ENCODE assay signal across 35 cellular contexts in genomic region chr16:7492122-7492521, GRCh38.
"Had no signal": no experiment of that assay in that cellular context is flagged by ENCODE, and none has a peak within 500 bp of the region (broad histone marks: within the 10 kb centered on the region; RNA-seq: fewer than 3 reads in every experiment).

No MANE protein-coding gene starts in this region.

- H3K4me3 Mint-ChIP-seq: activated B cell treated with CpG ODN at 0.5 μM for 24 hours; activated CD4-positive, alpha-beta memory T cell treated with anti-CD3 and anti-CD28 coated beads for 36 hours; activated naive CD4-positive, alpha-beta T cell treated with anti-CD3 and anti-CD28 coated beads, Interleukin-2, amount 10 ng/mL, durations not matched to agents 7 days and 5 days; activated naive CD8-positive, alpha-beta T cell; activated naive CD8-positive, alpha-beta T cell treated with anti-CD3 and anti-CD28 coated beads, Interleukin-2, amount 50 U/mL, for 24 hours; activated T-cell treated with anti-CD3 and anti-CD28 coated beads, Interleukin-2, amount 50 U/mL, for 4 hours; T-cell; T-helper 17 cell had no signal

- H3K27me3 ChIP-seq: brain microvascular endothelial cell, Peyer's patch had no signal

- H3K9me3 Mint-ChIP-seq: activated B cell treated with CpG ODN at 0.5 μM for 24 hours had no signal

- ATAC-seq: activated naive CD8-positive, alpha-beta T cell treated with anti-CD3 and anti-CD28 coated beads, Interleukin-2, amount 50 U/mL, for 24 hours; activated T-cell treated with anti-CD3 and anti-CD28 coated beads, Interleukin-2, amount 50 U/mL, for 4 hours; PC-3; Right ventricle myocardium inferior; SK-N-SH treated with all-trans-retinoic acid at 6 μM for 48 hours; T-cell; T-helper 17 cell had no signal

- H3K27me3 Mint-ChIP-seq: activated B cell treated with CpG ODN at 0.5 μM for 24 hours; activated CD4-positive, alpha-beta memory T cell treated with anti-CD3 and anti-CD28 coated beads for 36 hours; activated naive CD4-positive, alpha-beta T cell treated with anti-CD3 and anti-CD28 coated beads, Interleukin-2, amount 10 ng/mL, durations not matched to agents 7 days and 5 days; activated naive CD8-positive, alpha-beta T cell; activated naive CD8-positive, alpha-beta T cell treated with anti-CD3 and anti-CD28 coated beads, Interleukin-2, amount 50 U/mL, for 24 hours; T-cell; T-helper 17 cell had no signal

- H3K4me1 ChIP-seq: Peyer's patch had no signal

- H3K36me3 ChIP-seq: brain microvascular endothelial cell, Peyer's patch had no signal

- H3K27ac Mint-ChIP-seq: activated B cell treated with CpG ODN at 0.5 μM for 24 hours; activated CD4-positive, alpha-beta memory T cell treated with anti-CD3 and anti-CD28 coated beads for 36 hours; activated naive CD4-positive, alpha-beta T cell treated with anti-CD3 and anti-CD28 coated beads, Interleukin-2, amount 10 ng/mL, durations not matched to agents 7 days and 5 days; activated naive CD8-positive, alpha-beta T cell; activated naive CD8-positive, alpha-beta T cell treated with anti-CD3 and anti-CD28 coated beads, Interleukin-2, amount 50 U/mL, for 24 hours; T-cell; T-helper 17 cell had no signal

- H3K4me1 Mint-ChIP-seq: activated B cell treated with CpG ODN at 0.5 μM for 24 hours; activated naive CD4-positive, alpha-beta T cell treated with anti-CD3 and anti-CD28 coated beads, Interleukin-2, amount 10 ng/mL, durations not matched to agents 7 days and 5 days; activated naive CD8-positive, alpha-beta T cell treated with anti-CD3 and anti-CD28 coated beads, Interleukin-2, amount 50 U/mL, for 24 hours; T-cell; T-helper 17 cell had no signal

- H3K4me3 ChIP-seq: Peyer's patch had no signal

- H3K27ac ChIP-seq: brain microvascular endothelial cell, Peyer's patch, RWPE1, VCaP had no signal

- H3K36me3 Mint-ChIP-seq: activated CD4-positive, alpha-beta memory T cell treated with anti-CD3 and anti-CD28 coated beads for 36 hours; activated naive CD4-positive, alpha-beta T cell treated with anti-CD3 and anti-CD28 coated beads, Interleukin-2, amount 10 ng/mL, durations not matched to agents 7 days and 5 days; activated naive CD8-positive, alpha-beta T cell; T-cell had no signal

- DNase-seq: activated B cell treated with CpG ODN at 0.5 μM for 24 hours; activated CD4-positive, alpha-beta memory T cell treated with anti-CD3 and anti-CD28 coated beads for 36 hours; activated CD4-positive, alpha-beta T cell treated with anti-CD3 and anti-CD28 coated beads for 4 hours; activated CD4-positive, alpha-beta T cell treated with anti-CD3 and anti-CD28 coated beads, Interleukin-2, amount 50 U/mL, for 1 hour; activated CD4-positive, CD25-positive, alpha-beta regulatory T cell treated with anti-CD3 and anti-CD28 coated beads, Interleukin-2, amount 50 U/mL, for 72 hours; activated CD8-positive, alpha-beta memory T cell treated with anti-CD3 and anti-CD28 coated beads, Interleukin-2, amount 50 U/mL, for 4 hours; activated effector memory CD4-positive, alpha-beta T cell treated with Interleukin-2 at 50 U/mL for 16 hours; activated naive CD4-positive, alpha-beta T cell treated with anti-CD3 and anti-CD28 coated beads, Interleukin-2, amount 10 ng/mL, durations not matched to agents 7 days and 5 days; activated naive CD8-positive, alpha-beta T cell treated with anti-CD3 and anti-CD28 coated beads, Interleukin-2, amount 50 U/mL, for 24 hours; activated T-cell treated with anti-CD3 and anti-CD28 coated beads for 4 hours; activated T-cell treated with anti-CD3 and anti-CD28 coated beads, Interleukin-2, amount 50 U/mL, for 4 hours; anterior cingulate cortex; brain microvascular endothelial cell; central memory CD4-positive, alpha-beta T cell; NCI-H1048; NCI-H1105 treated with DMSO at 0.1 percent for 48 hours; NCI-H1436; NCI-H1694; NCI-H1930; NCI-H2081 treated with DMSO at 0.1 percent for 48 hours; NCI-H226; NCI-H446 treated with DMSO at 0.1 percent for 48 hours; NCI-H524; NCI-H69; NCI-H82; PC-3; Peyer's patch; SIG-M5; T-cell; T-helper 17 cell had no signal
